ENCODE assay signal across 3 cellular contexts in genomic region chr2:118296663-118297062, GRCh38.
"Had no signal": no experiment of that assay in that cellular context is flagged by ENCODE, and none has a peak within 500 bp of the region (broad histone marks: within the 10 kb centered on the region; RNA-seq: fewer than 3 reads in every experiment).

No MANE protein-coding gene starts in this region.

- DNase-seq: IMR-90, KBM-7, KG1 had no signal
